ENCODE assay signal across 24 cellular contexts in the genomic region with DNA sequence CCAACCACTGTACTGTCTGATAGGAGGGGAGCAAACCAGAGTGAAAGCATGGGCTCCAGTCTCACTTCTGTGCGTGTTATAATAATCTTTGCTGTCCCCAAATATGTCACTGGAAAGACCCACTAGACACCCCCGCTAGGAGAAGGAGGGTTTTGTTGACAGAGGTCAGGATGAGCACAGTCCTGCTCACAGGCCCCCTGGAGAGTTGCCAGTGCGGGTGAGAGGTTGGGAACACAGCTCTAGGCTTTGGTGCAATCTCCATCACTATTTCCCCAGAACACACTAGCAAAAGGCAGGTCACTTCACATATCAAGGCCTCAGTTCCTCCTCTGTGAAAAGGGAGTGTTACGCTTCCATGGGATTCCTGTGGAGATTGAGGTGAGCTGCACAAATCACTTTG. TPM values are rescaled to one million over a fixed set of nuclear protein-coding genes. Genes with fewer than 3 reads are reported as not detected.
"Had no signal": no experiment of that assay in that cellular context is flagged by ENCODE, and none has a peak within 500 bp of the region (broad histone marks: within the 10 kb centered on the region; RNA-seq: fewer than 3 reads in every experiment).

No MANE protein-coding gene starts in this region.

- H3K4me3 ChIP-seq: coronary artery, gastrocnemius medialis, heart right ventricle, left ventricle myocardium inferior, testis, tibial nerve, upper lobe of right lung, vagina had no signal

- H3K9me3 ChIP-seq: gastrocnemius medialis, heart right ventricle, left ventricle myocardium inferior, testis, tibial nerve, upper lobe of right lung, vagina had no signal

- H3K27me3 ChIP-seq: gastrocnemius medialis, testis, tibial nerve, upper lobe of right lung, vagina had no signal

- H3K36me3 ChIP-seq: gastrocnemius medialis, heart right ventricle, left ventricle myocardium inferior, tibial nerve, upper lobe of right lung, vagina had no signal

- H3K27ac ChIP-seq: coronary artery, gastrocnemius medialis, heart right ventricle, left ventricle myocardium inferior, testis, tibial nerve, upper lobe of right lung, vagina had no signal

- H3K4me1 ChIP-seq: heart right ventricle, left ventricle myocardium inferior, testis, tibial nerve, upper lobe of right lung, vagina had no signal

- DNase-seq: effector CD4-positive, alpha-beta T cell; endodermal cell; gastrocnemius medialis; heart right ventricle; hypothalamus; left ventricle myocardium inferior; mesendoderm; naive thymus-derived CD4-positive, alpha-beta T cell; nephron progenitor cell; posterior cingulate gyrus; stimulated activated CD4-positive, alpha-beta T cell treated with anti-CD3 and anti-CD28 coated beads, Interleukin-15, amount 100 ng/mL, for 24 hours; stimulated activated CD4-positive, alpha-beta T cell treated with anti-CD3 and anti-CD28 coated beads, Interleukin-1b, Interleukin-23, amount 100 ng/mL, for 48 hours; stimulated activated CD4-positive, alpha-beta T cell treated with anti-CD3 and anti-CD28 coated beads, Interleukin-4, amount 100 ng/mL, for 24 hours; testis; upper lobe of right lung had no signal

- ATAC-seq: gastrocnemius medialis; heart right ventricle; naive thymus-derived CD4-positive, alpha-beta T cell; stimulated activated memory B cell treated with anti-CD40 and anti-IgM and Interleukin-4, amounts not matched to agents 10 μg/mL and 1 μg/mL and 100 μg/mL, for 72 hours; upper lobe of right lung had no signal

RNA-seq across cellular contexts. Expression of gene XDH, which starts 9.7 kb away (rescaled TPM):
- total RNA-seq: dermis microvascular lymphatic vessel endothelial cell, endothelial cell of umbilical vein, lung microvascular endothelial cell, mononuclear cell, pulmonary artery endothelial cell had no signal
